21 cellular contexts compared by ENCODE assay signal in genomic region chr9:71626395-71626794, GRCh38.
DNase-seq lines count a peak whose midpoint lies in the region; ATAC-seq, FAIRE-seq and TF ChIP-seq lines count a peak whose summit lies in the region.
"Had no signal": no experiment of that assay in that cellular context is flagged by ENCODE, and none has a peak within 500 bp of the region (broad histone marks: within the 10 kb centered on the region; RNA-seq: fewer than 3 reads in every experiment).

No MANE protein-coding gene starts in this region.

- no peaks in the 10 kb centered on the region for H3K36me3 ChIP-seq in bronchial epithelial cell (ENCODE audit: control insufficient read depth, insufficient read depth, low read length)
- H3K36me3 ChIP-seq: BLaER1 had no signal

- H3K9me3 ChIP-seq in A549, result no peaks in the 10 kb centered on the region
- H3K9me3 ChIP-seq: BLaER1, Caco-2 had no signal

- H3K27me3 ChIP-seq in bronchial epithelial cell (ENCODE audit: control insufficient read depth, insufficient read depth, low read length) (no peaks in the 10 kb centered on the region), foreskin keratinocyte (no peaks in the 10 kb centered on the region)
- H3K27me3 ChIP-seq: BLaER1 had no signal

- POLR2A ChIA-PET in A549 (lab: Yijun Ruan, JAX), result no interaction called here

- peak in 1 of 2 experiments; percentile 49; a peak in 1 of 5 replicates for TF ChIP-seq EP300 in A549 (IDR thresholded peaks at IDR 0.05)

- FAIRE-seq in A549 (lab: Jason Lieb, UNC), result no peak
- no peak for FAIRE-seq in bronchial epithelial cell (lab: Jason Lieb, UNC)
- FAIRE-seq in RCC 7860 (lab: Jason Lieb, UNC), result no peak
- FAIRE-seq: G401.6, GM12892 had no signal

- TF ChIP-seq POLR2A in A549 (IDR thresholded peaks at IDR 0.05; ENCODE audit: low read length), result no peak

- H3K27ac ChIP-seq in A549, result peak overlapping the region in 1 of 2 experiments; percentile 49; a peak in 2 of 6 replicates
- no peak overlapping the region for H3K27ac ChIP-seq in foreskin keratinocyte
- H3K27ac ChIP-seq: BLaER1, C4-2B had no signal

- no peak for TF ChIP-seq RAD21 in A549 (conservative IDR thresholded peaks at IDR 0.05 in 1 of 2, IDR thresholded peaks at IDR 0.05 in 1 of 2)

- ATAC-seq in A549, result peak in 1 of 2 experiments; percentile 60; a peak in 2 of 6 replicates
- ATAC-seq in foreskin keratinocyte, result peak; percentile 69
- no peak for ATAC-seq in HG02938 (IDR thresholded peaks at IDR 0.05; ENCODE audit: unreplicated experiment)
- ATAC-seq: CD8-positive, alpha-beta T cell had no signal

- peak overlapping the region; percentile 29; the same call in 2 of the 3 replicates for H3K4me2 ChIP-seq in A549
- H3K4me2 ChIP-seq: BLaER1 had no signal

- H3K4me3 ChIP-seq in A549 (no peak overlapping the region), bronchial epithelial cell (ENCODE audit: low read depth, low read length) (no peak overlapping the region)
- H3K4me3 ChIP-seq: BLaER1 had no signal

- H3K4me1 ChIP-seq in A549, result peaks cover 18% of the 10 kb centered on the region
- H3K4me1 ChIP-seq in foreskin keratinocyte, result no peaks in the 10 kb centered on the region
- H3K4me1 ChIP-seq: BLaER1, Caco-2 had no signal

- in situ Hi-C loops in ACHN (cut with HindIII; ENCODE audit: low pct_ligation_motif_present, low pct_unique_long_range_greater_than_20kb, low sequenced_read_pairs), result no loop called here

- CTCF ChIA-PET in A549 (lab: Yijun Ruan, JAX), result no interaction called here

- 32% methylated on average over 1 of the region's 1 CpG for WGBS in A549 (ENCODE audit: missing lambda C conversion rate)

- DNase-seq in A549 (ENCODE audit: low read depth in 1 of 2, low spot score in 1 of 2) (peak in 1 of 2 experiments; percentile 19), HPDE6-E6E7 (ENCODE audit: extremely low spot score) (peak; percentile 9), bronchial epithelial cell (ENCODE audit: low read depth) (peak; percentile 89), foreskin keratinocyte (peak; percentile 52 to 65), RCC 7860 (ENCODE audit: low spot score) (no peak), NCI-H1417 (lab: John Stamatoyannopoulos, UW) (no peak), ACHN (no peak)
- DNase-seq: 8988T; Caco-2; CD4-positive, CD25-positive, alpha-beta regulatory T cell; CD8-positive, alpha-beta T cell; DMS153; DND-41; GOT3; H7; HCEC 1CT had no signal

- TF ChIP-seq CTCF in A549 (IDR thresholded peaks at IDR 0.05) (no peak), bronchial epithelial cell (IDR thresholded peaks at IDR 0.05; ENCODE audit: insufficient read depth, low read length, severe bottlenecking) (no peak), foreskin keratinocyte (conservative IDR thresholded peaks at IDR 0.05) (no peak)

TF ChIP-seq in A549, 52 proteins besides CTCF, POLR2A, EP300 and RAD21:
- TF ChIP-seq FOXS1 (CRISPR knock-in tag; IDR thresholded peaks at IDR 0.05) (no peak), SMC3 (IDR thresholded peaks at IDR 0.05) (0 out of 3 replicates have a peak, but pooled peaks have one; percentile 7), CHD4 (IDR thresholded peaks at IDR 0.05; ENCODE audit: borderline replicate concordance) (no peak), PBX3 (IDR thresholded peaks at IDR 0.05) (no peak), MAZ (IDR thresholded peaks at IDR 0.05; ENCODE audit: borderline replicate concordance, low read depth, low read length) (no peak), ZFP36 (IDR thresholded peaks at IDR 0.05; ENCODE audit: borderline replicate concordance, partially characterized antibody) (no peak), JUN (IDR thresholded peaks at IDR 0.05) (no peak), JUNB (IDR thresholded peaks at IDR 0.05) (peak; percentile 62), BCL3 (IDR thresholded peaks at IDR 0.05) (no peak), PHF8 (IDR thresholded peaks at IDR 0.05; ENCODE audit: borderline replicate concordance, low read depth) (no peak), NR3C1 (IDR thresholded peaks at IDR 0.05) (no peak), HEYL (CRISPR knock-in tag; IDR thresholded peaks at IDR 0.05) (no peak), MYC (IDR thresholded peaks at IDR 0.05; ENCODE audit: borderline replicate concordance, low read length) (no peak), FOSL2 (IDR thresholded peaks at IDR 0.05) (peak; percentile 55), FOSL2 (CRISPR knock-in tag; IDR thresholded peaks at IDR 0.05) (peak; percentile 48), E2F6 (IDR thresholded peaks at IDR 0.05; ENCODE audit: borderline replicate concordance, low read depth) (no peak), MAX (IDR thresholded peaks at IDR 0.05) (no peak), RNF2 (IDR thresholded peaks at IDR 0.05; ENCODE audit: borderline replicate concordance, low read depth) (no peak)

Comparison
In these comparisons a context has a peak if more than half of its experiments do, and no peak if none do; other contexts are left out.
1. DNase-seq: peak in HPDE6-E6E7 (single experiment), bronchial epithelial cell (single experiment) and foreskin keratinocyte (2 of 2); none in RCC 7860 (single experiment), NCI-H1417 (0 of 3) and ACHN (single experiment).